Comparison of ENCODE assay signal across 1 cellular context in genomic region chr4:8182294-8182693, GRCh38.
TF ChIP-seq lines count a peak whose summit lies in the region.

No MANE protein-coding gene starts in this region.

TF ChIP-seq in A549, 52 proteins besides CTCF, POLR2A, EP300 and RAD21 (continued from another document):
- no peak for TF ChIP-seq KDM5A (IDR thresholded peaks at IDR 0.05)
- TF ChIP-seq ELK1 (IDR thresholded peaks at IDR 0.05; ENCODE audit: low read depth, low read length) = no peak
- no peak for TF ChIP-seq EHMT2 (IDR thresholded peaks at IDR 0.05; ENCODE audit: low read depth)
- TF ChIP-seq, protein P1, sequence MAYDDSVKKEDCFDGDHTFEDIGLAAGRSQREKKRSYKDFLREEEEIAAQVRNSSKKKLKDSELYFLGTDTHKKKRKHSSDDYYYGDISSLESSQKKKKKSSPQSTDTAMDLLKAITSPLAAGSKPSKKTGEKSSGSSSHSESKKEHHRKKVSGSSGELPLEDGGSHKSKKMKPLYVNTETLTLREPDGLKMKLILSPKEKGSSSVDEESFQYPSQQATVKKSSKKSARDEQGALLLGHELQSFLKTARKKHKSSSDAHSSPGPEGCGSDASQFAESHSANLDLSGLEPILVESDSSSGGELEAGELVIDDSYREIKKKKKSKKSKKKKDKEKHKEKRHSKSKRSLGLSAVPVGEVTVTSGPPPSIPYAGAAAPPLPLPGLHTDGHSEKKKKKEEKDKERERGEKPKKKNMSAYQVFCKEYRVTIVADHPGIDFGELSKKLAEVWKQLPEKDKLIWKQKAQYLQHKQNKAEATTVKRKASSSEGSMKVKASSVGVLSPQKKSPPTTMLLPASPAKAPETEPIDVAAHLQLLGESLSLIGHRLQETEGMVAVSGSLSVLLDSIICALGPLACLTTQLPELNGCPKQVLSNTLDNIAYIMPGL (CRISPR knock-in tag; IDR thresholded peaks at IDR 0.05; ENCODE audit: borderline replicate concordance) = no peak
- TF ChIP-seq MAZ (IDR thresholded peaks at IDR 0.05; ENCODE audit: borderline replicate concordance, low read depth, low read length) = no peak
- no peak for TF ChIP-seq NR3C1 (IDR thresholded peaks at IDR 0.05)
- TF ChIP-seq PBX3 (IDR thresholded peaks at IDR 0.05) = no peak
